ENCODE assay signal across 8 cellular contexts in genomic region chr10:1737222-1738061, GRCh38. TPM values are rescaled to one million over a fixed set of nuclear protein-coding genes. Genes with fewer than 3 reads are reported as not detected.
DNase-seq lines count a peak whose midpoint lies in the region; ATAC-seq and TF ChIP-seq lines count a peak whose summit lies in the region.

Gene ADARB2 (minus strand): TSS chr10:1737525.

- no peaks in the 10 kb centered on the region for H3K36me3 ChIP-seq in Peyer's patch
- H3K36me3 ChIP-seq in prostate gland = no peaks in the 10 kb centered on the region
- H3K36me3 ChIP-seq in ascending aorta = no peaks in the 10 kb centered on the region

- 2% methylated on average over 39 of the region's 50 CpGs for WGBS in prostate gland

- TF ChIP-seq POLR2A in Peyer's patch (IDR thresholded peaks at IDR 0.05) (no peak), prostate gland (IDR thresholded peaks at IDR 0.05) (no peak)

- ATAC-seq in GM19351 (IDR thresholded peaks at IDR 0.05; ENCODE audit: unreplicated experiment) = peak; percentile 78
- peak; percentile 86 for ATAC-seq in HG03354 (IDR thresholded peaks at IDR 0.05; ENCODE audit: poor library complexity, severe bottlenecking, unreplicated experiment)

- intact Hi-C loops in prostate gland (cut with DNase I) (no loop called here), ascending aorta (cut with DNase I) (no loop called here)

- H3K4me1 ChIP-seq in Peyer's patch = peaks cover 0 to 15% (median 6%) of the 10 kb centered on the region in 4 donors
- peaks cover 4% of the 10 kb centered on the region for H3K4me1 ChIP-seq in prostate gland (replicated peaks)
- no peaks in the 10 kb centered on the region for H3K4me1 ChIP-seq in ascending aorta

- H3K4me3 ChIP-seq in Peyer's patch (peak within 1 kb of the TSS in 3 of 4 donors; percentile 16 to 35 (median 19)), prostate gland (peak within 1 kb of the TSS; percentile 14 to 22), ascending aorta (peak within 1 kb of the TSS in 1 of 2 donors; percentile 18)

- TF ChIP-seq CTCF in Peyer's patch (IDR thresholded peaks at IDR 0.05) (no peak), prostate gland (IDR thresholded peaks at IDR 0.05) (no peak), ascending aorta (IDR thresholded peaks at IDR 0.05) (no peak)

- H3K27ac ChIP-seq in Peyer's patch (no peak within 1 kb of the TSS), prostate gland (no peak within 1 kb of the TSS), ascending aorta (no peak within 1 kb of the TSS)

- H3K27me3 ChIP-seq in Peyer's patch (peaks cover 0 to 8% of the 10 kb centered on the region in 2 donors), prostate gland (replicated peaks; ENCODE audit: insufficient read depth) (no peaks in the 10 kb centered on the region), ascending aorta (no peaks in the 10 kb centered on the region)

- H3K9me3 ChIP-seq in Peyer's patch (no peaks in the 10 kb centered on the region), prostate gland (no peaks in the 10 kb centered on the region), ascending aorta (no peaks in the 10 kb centered on the region)

- peak; percentile 54 for DNase-seq in DMS53 treated with DMSO at 0.1 percent for 48 hours (lab: John Stamatoyannopoulos, UW; ENCODE audit: unreplicated experiment)
- no peak for DNase-seq in Peyer's patch
- peak; percentile 78 for DNase-seq in globus pallidus (ENCODE audit: low spot score)
- peak; percentile 59 for DNase-seq in prostate gland (ENCODE audit: low spot score)
- DNase-seq in ascending aorta (ENCODE audit: low spot score in 2 of 2) = no peak
- no peak for DNase-seq in SKM-1 (lab: John Stamatoyannopoulos, UW; ENCODE audit: unreplicated experiment)

RNA-seq across cellular contexts. Expression of gene ADARB2, which starts in this region (rescaled TPM):
- 1 to 10 TPM; 2.0 to 9.9 (median 5.1) TPM for total RNA-seq in Peyer's patch
- total RNA-seq in prostate gland = 10 to 100 TPM in 1 of 2 donors, under 1 TPM in 1; 0.36 to 10.5 TPM
- total RNA-seq in ascending aorta = not detected

Comparison
In these comparisons a context has a peak if more than half of its experiments do, and no peak if none do; other contexts are left out.
1. DNase-seq: peak in DMS53 treated with DMSO at 0.1 percent for 48 hours (single experiment), globus pallidus (single experiment) and prostate gland (single experiment); none in Peyer's patch (0 of 3), ascending aorta (0 of 2) and SKM-1 (single experiment).